In genomic region chr1:84669831-84670230, GRCh38 we compare ENCODE assay signal across 19 cellular contexts. TPM values are rescaled to one million over a fixed set of nuclear protein-coding genes. Genes with fewer than 3 reads are reported as not detected.
A peak's percentile ranks its signal among the peaks of the same experiment; 100 is the strongest.
DNase-seq lines count a peak whose midpoint lies in the region; ATAC-seq and TF ChIP-seq lines count a peak whose summit lies in the region.
"Had no signal": no experiment of that assay in that cellular context is flagged by ENCODE, and none has a peak within 500 bp of the region (broad histone marks: within the 10 kb centered on the region; RNA-seq: fewer than 3 reads in every experiment).

No MANE protein-coding gene starts in this region.

- no peaks in the 10 kb centered on the region for H3K9me3 Mint-ChIP-seq in activated T-helper 17 cell treated with anti-CD3 and anti-CD28 coated beads, Interleukin-2, amount 50 U/mL, for 72 hours
- H3K9me3 Mint-ChIP-seq: CD14-positive monocyte, IgD-negative memory B cell had no signal

- H3K4me1 Mint-ChIP-seq in activated T-helper 17 cell treated with anti-CD3 and anti-CD28 coated beads, Interleukin-2, amount 50 U/mL, for 72 hours: no peaks in the 10 kb centered on the region
- H3K4me1 Mint-ChIP-seq: CD14-positive monocyte, IgD-negative memory B cell had no signal

- no peaks in the 10 kb centered on the region for H3K27me3 Mint-ChIP-seq in activated T-helper 17 cell treated with anti-CD3 and anti-CD28 coated beads, Interleukin-2, amount 50 U/mL, for 72 hours
- H3K27me3 Mint-ChIP-seq: IgD-negative memory B cell had no signal

- H3K27me3 ChIP-seq in RWPE2 (ENCODE audit: insufficient read depth, poor library complexity, severe bottlenecking) (no peaks in the 10 kb centered on the region), osteoblast (ENCODE audit: insufficient read depth, low read length) (no peaks in the 10 kb centered on the region)

- H3K4me1 ChIP-seq in RWPE2 (ENCODE audit: insufficient read depth, poor library complexity, severe bottlenecking): peaks cover 20% of the 10 kb centered on the region
- peaks cover 17% of the 10 kb centered on the region for H3K4me1 ChIP-seq in osteoblast (ENCODE audit: insufficient read depth, low read length)

- ATAC-seq in RWPE2 (ENCODE audit: low read depth): peak; percentile 74
- no peak for ATAC-seq in activated CD4-positive, CD25-positive, alpha-beta regulatory T cell treated with anti-CD3 and anti-CD28 coated beads, Interleukin-2, amount 50 U/mL, for 24 hours
- ATAC-seq in activated T-helper 17 cell treated with anti-CD3 and anti-CD28 coated beads, Interleukin-2, amount 50 U/mL, for 72 hours (replicated peaks): no peak
- ATAC-seq in GM18511 (IDR thresholded peaks at IDR 0.05; ENCODE audit: unreplicated experiment): no peak

- peaks cover 8% of the 10 kb centered on the region for H3K79me2 ChIP-seq in osteoblast (ENCODE audit: insufficient read depth, low read length)

- H3K4me3 Mint-ChIP-seq in activated T-helper 17 cell treated with anti-CD3 and anti-CD28 coated beads, Interleukin-2, amount 50 U/mL, for 72 hours: no peak overlapping the region
- H3K4me3 Mint-ChIP-seq: CD14-positive monocyte, IgD-negative memory B cell had no signal

- H2AFZ ChIP-seq in osteoblast (ENCODE audit: low read length): no peak overlapping the region

- H3K27ac ChIP-seq in RWPE2 (ENCODE audit: poor library complexity, severe bottlenecking) (peak overlapping the region; percentile 28), osteoblast (ENCODE audit: low read depth, low read length) (no peak overlapping the region)

- H3K4me3 ChIP-seq in RWPE2 (ENCODE audit: severe bottlenecking) (no peak overlapping the region), cardiac fibroblast (replicated peaks in 1 of 2; ENCODE audit: low read depth in 2 of 2, low read length in 2 of 2) (no peak overlapping the region), osteoblast (ENCODE audit: insufficient read depth, low read length) (no peak overlapping the region)

- peak overlapping the region; percentile 22 for H3K4me2 ChIP-seq in osteoblast (ENCODE audit: insufficient read depth, low read length)

- no peak overlapping the region for H3K27ac Mint-ChIP-seq in activated T-helper 17 cell treated with anti-CD3 and anti-CD28 coated beads, Interleukin-2, amount 50 U/mL, for 72 hours
- H3K27ac Mint-ChIP-seq: CD14-positive monocyte, IgD-negative memory B cell had no signal

- H4K20me1 ChIP-seq in osteoblast (ENCODE audit: insufficient read depth, low read length): no peaks in the 10 kb centered on the region

- peaks cover 5% of the 10 kb centered on the region for H3K36me3 Mint-ChIP-seq in activated T-helper 17 cell treated with anti-CD3 and anti-CD28 coated beads, Interleukin-2, amount 50 U/mL, for 72 hours (ENCODE audit: low read depth)
- H3K36me3 Mint-ChIP-seq: IgD-negative memory B cell had no signal

- no peak for TF ChIP-seq CTCF in RWPE2 (IDR thresholded peaks at IDR 0.05; ENCODE audit: poor library complexity, severe bottlenecking)
- TF ChIP-seq CTCF in cardiac fibroblast (IDR thresholded peaks at IDR 0.05; ENCODE audit: low read depth, low read length): no peak
- no peak for TF ChIP-seq CTCF in osteoblast (IDR thresholded peaks at IDR 0.05; ENCODE audit: extremely low read depth, low read depth, low read length)

- H3K36me3 ChIP-seq in RWPE2 (ENCODE audit: low read depth) (peaks cover 20% of the 10 kb centered on the region), osteoblast (ENCODE audit: insufficient read depth, low read length) (no peaks in the 10 kb centered on the region)

- peak; percentile 64 for DNase-seq in HCEC 1CT
- no peak for DNase-seq in RWPE2 (ENCODE audit: low spot score)
- DNase-seq in cardiac fibroblast (ENCODE audit: low read depth in 2 of 2): peak; percentile 56 to 73
- DNase-seq in osteoblast (ENCODE audit: insufficient read length, low spot score, missing footprints): no peak
- DNase-seq in ureter (ENCODE audit: low spot score): no peak
- DNase-seq: DMS79, H7, Kasumi-1, MM.1S, NCI-H1105, NCI-H1694 treated with DMSO at 0.1 percent for 48 hours, NCI-H510A, NCI-H774, SIG-M5 had no signal

- H3K9me3 ChIP-seq in RWPE2 (ENCODE audit: severe bottlenecking) (no peaks in the 10 kb centered on the region), osteoblast (ENCODE audit: low read depth, low read length) (no peaks in the 10 kb centered on the region)

RNA-seq across cellular contexts. Expression of gene SSX2IP, which starts 20.4 kb away (rescaled TPM):
- total RNA-seq in osteoblast (10.9 TPM in 2 replicates), ureter (21.2 TPM)
- 10 to 100 TPM in 1 of 2 donors, 1 to 10 TPM in 1; 4.1 to 10.7 TPM for total RNA-seq in activated T-helper 17 cell treated with anti-CD3 and anti-CD28 coated beads, Interleukin-2, amount 50 U/mL, for 72 hours

Comparison
In these comparisons a context has a peak if more than half of its experiments do, and no peak if none do; other contexts are left out.
1. DNase-seq: peak in HCEC 1CT (single experiment) and cardiac fibroblast (2 of 2); none in RWPE2 (single experiment), osteoblast (single experiment) and ureter (single experiment).